Comparison of ENCODE assay signal across 9 cellular contexts in the genomic region with DNA sequence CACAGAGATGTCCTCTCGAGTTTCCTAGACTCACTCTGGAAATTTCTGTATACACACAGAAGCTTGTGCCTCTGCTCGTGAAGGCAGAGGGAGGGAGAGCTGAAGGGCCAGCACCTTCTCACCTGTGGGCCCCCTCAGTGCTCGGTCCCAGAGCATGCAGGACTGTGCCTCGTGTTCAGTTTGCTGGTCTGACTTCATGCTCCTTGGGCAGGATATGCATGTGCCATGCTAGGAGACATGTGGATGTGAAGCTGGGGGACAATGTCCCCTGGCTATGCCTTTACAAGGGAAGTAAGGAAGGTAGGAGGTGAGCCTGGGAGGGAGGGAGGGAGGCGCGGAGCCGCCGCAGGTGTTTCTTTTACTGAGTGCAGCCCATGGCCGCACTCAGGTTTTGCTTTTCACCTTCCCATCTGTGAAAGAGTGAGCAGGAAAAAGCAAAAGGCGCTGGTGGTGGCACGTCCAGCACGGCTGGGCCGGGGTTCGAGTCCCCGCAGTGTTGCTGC. TPM values are rescaled to one million over a fixed set of nuclear protein-coding genes. Genes with fewer than 3 reads are reported as not detected.
DNase-seq lines count a peak whose midpoint lies in the region; ATAC-seq and TF ChIP-seq lines count a peak whose summit lies in the region.
"Had no signal": no experiment of that assay in that cellular context is flagged by ENCODE, and none has a peak within 500 bp of the region (broad histone marks: within the 10 kb centered on the region; RNA-seq: fewer than 3 reads in every experiment).

No MANE protein-coding gene starts in this region.

- no peak for TF ChIP-seq CTCF in tibial artery (IDR thresholded peaks at IDR 0.05)

- ATAC-seq in GM21786 (IDR thresholded peaks at IDR 0.05; ENCODE audit: unreplicated experiment) = no peak

- H3K27ac Mint-ChIP-seq in activated naive CD4-positive, alpha-beta T cell treated with anti-CD3 and anti-CD28 coated beads for 36 hours = peak overlapping the region; percentile 86

- peak overlapping the region; percentile 67 to 70 for H3K27ac ChIP-seq in tibial artery

- peaks cover 3% of the 10 kb centered on the region for H3K9me3 Mint-ChIP-seq in activated naive CD4-positive, alpha-beta T cell treated with anti-CD3 and anti-CD28 coated beads for 36 hours
- H3K9me3 Mint-ChIP-seq: central memory CD8-positive, alpha-beta T cell had no signal

- H3K4me3 Mint-ChIP-seq in activated naive CD4-positive, alpha-beta T cell treated with anti-CD3 and anti-CD28 coated beads for 36 hours = peak overlapping the region; percentile 17
- H3K4me3 Mint-ChIP-seq: central memory CD8-positive, alpha-beta T cell had no signal

- intact Hi-C loops in activated naive CD4-positive, alpha-beta T cell treated with anti-CD3 and anti-CD28 coated beads for 36 hours (cut with micrococcal nuclease) = no loop called here
- intact Hi-C loops in tibial artery (cut with DNase I; ENCODE audit: low total_unique reads) = no loop called here

- CTCF ChIA-PET in activated naive CD4-positive, alpha-beta T cell treated with anti-CD3 and anti-CD28 coated beads for 36 hours (lab: Charles Lee) = no interaction called here

- peak; percentile 32 for DNase-seq in activated naive CD4-positive, alpha-beta T cell treated with anti-CD3 and anti-CD28 coated beads for 36 hours
- DNase-seq in activated naive CD4-positive, alpha-beta T cell treated with anti-CD3 and anti-CD28 coated beads, Interleukin-2, amount 50 U/mL, for 16 hours = no peak
- DNase-seq in adipocyte (ENCODE audit: low read depth) (peak; percentile 15), iris pigment epithelial cell (ENCODE audit: low read depth) (peak; percentile 48), tibial artery (peak in 1 of 2 donors; percentile 70), NCI-H146 (lab: John Stamatoyannopoulos, UW) (no peak), mesenteric fat pad (ENCODE audit: low spot score) (no peak)

- peaks cover 33% of the 10 kb centered on the region for H3K36me3 Mint-ChIP-seq in activated naive CD4-positive, alpha-beta T cell treated with anti-CD3 and anti-CD28 coated beads for 36 hours (ENCODE audit: low read depth)

- H3K27me3 ChIP-seq in adipocyte (replicated peaks; ENCODE audit: control insufficient read depth, insufficient read depth, low read length) (no peaks in the 10 kb centered on the region), tibial artery (no peaks in the 10 kb centered on the region)

- H3K27me3 Mint-ChIP-seq in activated naive CD4-positive, alpha-beta T cell treated with anti-CD3 and anti-CD28 coated beads for 36 hours (ENCODE audit: low read depth) = no peaks in the 10 kb centered on the region
- H3K27me3 Mint-ChIP-seq: central memory CD8-positive, alpha-beta T cell had no signal

- H3K9me3 ChIP-seq in adipocyte (ENCODE audit: control insufficient read depth, low read length) = no peaks in the 10 kb centered on the region
- no peaks in the 10 kb centered on the region for H3K9me3 ChIP-seq in tibial artery

- H3K4me1 Mint-ChIP-seq in activated naive CD4-positive, alpha-beta T cell treated with anti-CD3 and anti-CD28 coated beads for 36 hours (ENCODE audit: low read depth) = peaks cover 39% of the 10 kb centered on the region

- H3K4me1 ChIP-seq in adipocyte (ENCODE audit: control insufficient read depth, insufficient read depth, low read length) (peaks cover 74% of the 10 kb centered on the region), tibial artery (peaks cover 0 to 70% (median 45%) of the 10 kb centered on the region in 4 donors)

- H3K36me3 ChIP-seq in adipocyte (ENCODE audit: control insufficient read depth, insufficient read depth, low read length, severe bottlenecking) (peaks cover 47% of the 10 kb centered on the region), tibial artery (peaks cover 39 to 66% (median 53%) of the 10 kb centered on the region in 3 donors)

- H3K4me3 ChIP-seq in adipocyte (ENCODE audit: low read length) = peak overlapping the region; percentile 56
- no peak overlapping the region for H3K4me3 ChIP-seq in tibial artery

- H3K9ac ChIP-seq in adipocyte (ENCODE audit: low read length) = peak overlapping the region; percentile 76

RNA-seq across cellular contexts. Expression of a gene that starts 22.6 kb away (rescaled TPM):
- total RNA-seq in activated naive CD4-positive, alpha-beta T cell treated with anti-CD3 and anti-CD28 coated beads for 36 hours = 100 to 1,000 TPM; 693 to 750 TPM
- total RNA-seq in mesenteric fat pad = 1,527 TPM

RNA-seq across cellular contexts. Expression of a gene that starts 53.7 kb away (rescaled TPM):
- over 10,000 TPM; 10,460 to 10,508 TPM for total RNA-seq in activated naive CD4-positive, alpha-beta T cell treated with anti-CD3 and anti-CD28 coated beads for 36 hours
- total RNA-seq in mesenteric fat pad = 11,495 TPM

RNA-seq across cellular contexts. Expression of a gene that starts 58.7 kb away (rescaled TPM):
- total RNA-seq in activated naive CD4-positive, alpha-beta T cell treated with anti-CD3 and anti-CD28 coated beads for 36 hours = 10 to 100 TPM; 38.2 to 40.0 TPM
- total RNA-seq in mesenteric fat pad = 44.0 TPM

Comparison
In these comparisons a context has a peak if more than half of its experiments do, and no peak if none do; other contexts are left out.
1. DNase-seq: peak in activated naive CD4-positive, alpha-beta T cell treated with anti-CD3 and anti-CD28 coated beads for 36 hours (single experiment), adipocyte (single experiment) and iris pigment epithelial cell (single experiment); none in activated naive CD4-positive, alpha-beta T cell treated with anti-CD3 and anti-CD28 coated beads, Interleukin-2, amount 50 U/mL, for 16 hours (single experiment), NCI-H146 (single experiment) and mesenteric fat pad (single experiment).